Comparison of ENCODE assay signal across 17 cellular contexts in genomic region chr12:132536102-132536876, GRCh38. TPM values are rescaled to one million over a fixed set of nuclear protein-coding genes. Genes with fewer than 3 reads are reported as not detected.
DNase-seq lines count a peak whose midpoint lies in the region; ATAC-seq, FAIRE-seq and TF ChIP-seq lines count a peak whose summit lies in the region.
"Had no signal": no experiment of that assay in that cellular context is flagged by ENCODE, and none has a peak within 500 bp of the region (broad histone marks: within the 10 kb centered on the region; RNA-seq: fewer than 3 reads in every experiment).

No MANE protein-coding gene starts in this region.

- H4K8ac ChIP-seq in trophoblast cell (ENCODE audit: low read depth, low read length), result no peak overlapping the region

- H3K27me3 Mint-ChIP-seq in astrocyte (ENCODE audit: low read depth, unreplicated experiment), result no peaks in the 10 kb centered on the region
- peaks cover 5 to 19% (median 6%) of the 10 kb centered on the region in 3 donors for H3K27me3 Mint-ChIP-seq in immature natural killer cell (ENCODE audit: low read depth in 3 of 3)
- H3K27me3 Mint-ChIP-seq in T-cell, result no peaks in the 10 kb centered on the region

- no peak overlapping the region for H2BK5ac ChIP-seq in trophoblast cell (ENCODE audit: low read depth, low read length, poor library complexity)

- H3K27me3 ChIP-seq in astrocyte (ENCODE audit: insufficient read depth, low read length), result no peaks in the 10 kb centered on the region
- H3K27me3 ChIP-seq in trophoblast cell (ENCODE audit: insufficient read depth, low read length), result no peaks in the 10 kb centered on the region
- H3K27me3 ChIP-seq: MG63 had no signal

- peak overlapping the region; percentile 62 for H3K23ac ChIP-seq in trophoblast cell (ENCODE audit: low read length)

- peak; percentile 59 for FAIRE-seq in astrocyte (lab: Jason Lieb, UNC)
- FAIRE-seq: GM19239 had no signal

- H3K36me3 ChIP-seq in HEK293 (ENCODE audit: control insufficient read depth in 2 of 2, insufficient read depth in 1 of 2, low read length in 2 of 2), result peaks cover 0 to 4% of the 10 kb centered on the region in 2 experiments; a peak in 1 of 3 replicates
- no peaks in the 10 kb centered on the region for H3K36me3 ChIP-seq in astrocyte (ENCODE audit: insufficient read depth, low read length)
- H3K36me3 ChIP-seq in trophoblast cell (ENCODE audit: control insufficient read depth in 1 of 2, insufficient read depth in 2 of 2, low read length in 2 of 2), result peaks cover 0 to 4% of the 10 kb centered on the region in 2 experiments
- H3K36me3 ChIP-seq: HAP-1, MG63 had no signal

- no peak overlapping the region for H3K4me3 Mint-ChIP-seq in astrocyte (ENCODE audit: unreplicated experiment)
- H3K4me3 Mint-ChIP-seq in immature natural killer cell, result peak overlapping the region in 4 of 5 donors; percentile 29 to 54 (median 53)
- H3K4me3 Mint-ChIP-seq in T-cell, result no peak overlapping the region

- CTCF ChIA-PET in HEK293 (lab: Yijun Ruan, JAX) (no interaction called here), T-cell (lab: Charles Lee) (no interaction called here)

- H3K79me1 ChIP-seq in trophoblast cell (ENCODE audit: low read length), result no peaks in the 10 kb centered on the region

- no peak overlapping the region for H4K12ac ChIP-seq in trophoblast cell (ENCODE audit: low read depth, low read length)

- H3K4me3 ChIP-seq in HEK293 (ENCODE audit: low read depth, low read length) (no peak overlapping the region), astrocyte (ENCODE audit: insufficient read depth, low read depth, low read length) (no peak overlapping the region), trophoblast cell (ENCODE audit: low read depth, low read length) (peak overlapping the region; percentile 61)
- H3K4me3 ChIP-seq: HAP-1, MG63 had no signal

- H2AK5ac ChIP-seq in trophoblast cell (ENCODE audit: low read length), result no peak overlapping the region

- no peak overlapping the region for H3K27ac Mint-ChIP-seq in astrocyte (ENCODE audit: unreplicated experiment)
- peak overlapping the region; percentile 75 to 86 (median 82) for H3K27ac Mint-ChIP-seq in immature natural killer cell
- peak overlapping the region in 1 of 2 donors; percentile 12 for H3K27ac Mint-ChIP-seq in T-cell

- TF ChIP-seq CTCF in HEK293 (tag by site-specific recombination; IDR thresholded peaks at IDR 0.05) (no peak), astrocyte (IDR thresholded peaks at IDR 0.05; ENCODE audit: insufficient read depth, low read depth, low read length) (no peak)

- intact Hi-C loops in posterior cingulate gyrus (cut with DNase I), result no loop called here

- no peak overlapping the region for H3K4me2 ChIP-seq in astrocyte (ENCODE audit: low read length)
- H3K4me2 ChIP-seq in trophoblast cell (ENCODE audit: low read length), result no peak overlapping the region

- H3K9me3 ChIP-seq in HEK293 (ENCODE audit: control insufficient read depth, insufficient read depth, low read depth, low read length) (no peaks in the 10 kb centered on the region; the same call in 1 of the 2 replicates), astrocyte (ENCODE audit: insufficient read depth, low read depth, low read length) (no peaks in the 10 kb centered on the region), trophoblast cell (ENCODE audit: insufficient read depth, low read depth, low read length) (peaks cover 45% of the 10 kb centered on the region)
- H3K9me3 ChIP-seq: MG63 had no signal

- H3K18ac ChIP-seq in trophoblast cell (ENCODE audit: low read length), result no peak overlapping the region

- no peak overlapping the region for H3K4ac ChIP-seq in trophoblast cell (ENCODE audit: low read depth, low read length)

- H3K9me3 Mint-ChIP-seq in astrocyte (ENCODE audit: unreplicated experiment) (peaks cover 8% of the 10 kb centered on the region), immature natural killer cell (peaks cover 0 to 2% (median 0%) of the 10 kb centered on the region in 6 donors), T-cell (peaks cover 0 to 9% (median 4%) of the 10 kb centered on the region in 3 donors)

- ATAC-seq in T-cell (replicated peaks in 1 of 4), result no peak

- H3K79me2 ChIP-seq in astrocyte (ENCODE audit: insufficient read depth, low read length) (no peaks in the 10 kb centered on the region), trophoblast cell (ENCODE audit: control insufficient read depth, insufficient read depth, low read length, poor library complexity) (no peaks in the 10 kb centered on the region)

- H3K4me1 ChIP-seq in HEK293 (ENCODE audit: control insufficient read depth, insufficient read depth, low read length), result no peaks in the 10 kb centered on the region
- H3K4me1 ChIP-seq in astrocyte (ENCODE audit: insufficient read depth, low read length), result no peaks in the 10 kb centered on the region
- H3K4me1 ChIP-seq in trophoblast cell (ENCODE audit: control insufficient read depth in 1 of 2, insufficient read depth in 2 of 2, low read length in 2 of 2), result no peaks in the 10 kb centered on the region
- H3K4me1 ChIP-seq: HAP-1 had no signal

- H3K9ac ChIP-seq in astrocyte (ENCODE audit: low read length), result no peak overlapping the region
- H3K9ac ChIP-seq in trophoblast cell (ENCODE audit: low read length), result no peak overlapping the region

- H3K36me3 Mint-ChIP-seq in astrocyte (ENCODE audit: low read depth, unreplicated experiment) (peaks cover 23% of the 10 kb centered on the region), immature natural killer cell (peaks cover 0 to 5% (median 0%) of the 10 kb centered on the region in 3 donors), T-cell (peaks cover 4% of the 10 kb centered on the region)

- POLR2A ChIA-PET in HEK293 (lab: Yijun Ruan, JAX) (no interaction called here), T-cell (lab: Charles Lee) (no interaction called here)

- H2AFZ ChIP-seq in astrocyte (ENCODE audit: low read depth, low read length) (no peak overlapping the region), trophoblast cell (ENCODE audit: insufficient read depth, low read length, poor library complexity) (no peak overlapping the region)

- WGBS in trophoblast cell (ENCODE audit: extremely low coverage, insufficient coverage, insufficient read length), result no CpG with 5 or more reads among the region's 16 CpGs

- peaks cover 54% of the 10 kb centered on the region for H4K20me1 ChIP-seq in astrocyte (ENCODE audit: insufficient read depth, low read length)

- no peak overlapping the region for H2BK12ac ChIP-seq in trophoblast cell (ENCODE audit: low read length)

- DNase-seq in astrocyte (ENCODE audit: low read depth), result no peak
- DNase-seq in immature natural killer cell, result no peak
- DNase-seq in trophoblast cell, result no peak
- no peak for DNase-seq in cerebellum (ENCODE audit: low spot score)
- no peak for DNase-seq in T-cell
- DNase-seq in A172 (ENCODE audit: low spot score), result no peak
- no peak for DNase-seq in posterior cingulate gyrus
- DNase-seq: EL, Karpas-422, MG63, NCI-H1092, NCI-H187, NCI-H69, SHP77 had no signal

- H4K91ac ChIP-seq in trophoblast cell (ENCODE audit: low read depth, low read length), result no peak overlapping the region

- H3K4me1 Mint-ChIP-seq in astrocyte (ENCODE audit: low read depth, unreplicated experiment) (no peaks in the 10 kb centered on the region), immature natural killer cell (peaks cover 31 to 34% of the 10 kb centered on the region in 2 donors), T-cell (peaks cover 2 to 14% (median 5%) of the 10 kb centered on the region in 3 donors)

- H3K27ac ChIP-seq in HEK293 (ENCODE audit: extremely low read depth, low read depth, low read length) (no peak overlapping the region), astrocyte (ENCODE audit: low read depth, low read length) (no peak overlapping the region), trophoblast cell (ENCODE audit: low read depth, low read length) (no peak overlapping the region)

- no peak overlapping the region for H2BK120ac ChIP-seq in trophoblast cell (ENCODE audit: insufficient read depth, low read length, poor library complexity)

- no peak overlapping the region for H3K14ac ChIP-seq in trophoblast cell (ENCODE audit: low read length)

TF ChIP-seq in HEK293, 187 proteins besides CTCF, POLR2A, EP300 and RAD21:
- TF ChIP-seq ZNF157 (tag by site-specific recombination; IDR thresholded peaks at IDR 0.05) (peak; percentile 60; the same call in 1 of the 2 replicates), ZNF521 (tag by site-specific recombination; IDR thresholded peaks at IDR 0.05) (no peak), ZBTB26 (tag by site-specific recombination; optimal IDR thresholded peaks at IDR 0.05) (peak; percentile 12), ZNF623 (tag by site-specific recombination; IDR thresholded peaks at IDR 0.05) (no peak)

RNA-seq across cellular contexts. Expression of gene FBRSL1, which starts 46.3 kb away (rescaled TPM):
- 36.6 and 43.8 TPM in 2 replicates for total RNA-seq in astrocyte
- polyA plus RNA-seq in immature natural killer cell, result under 1 TPM in 2 of 3 donors, not detected in 1; 0.54 to 0.63 TPM
- polyA plus RNA-seq in trophoblast cell (2013), result 64.1 and 68.4 TPM in 2 replicates
- total RNA-seq in cerebellum, result 10.5 TPM
- 100 to 1,000 TPM in 2 of 5 donors, 10 to 100 TPM in 3; 82.1 to 114 (median 99.3) TPM for total RNA-seq in T-cell
- 12.6 and 22.5 TPM in 2 replicates for total RNA-seq in A172 (2014; rRNA removed; shearing (Covaris generic))

Comparison
In these comparisons a context has a peak if more than half of its experiments do, and no peak if none do; other contexts are left out.
1. H3K4me3 Mint-ChIP-seq: peak in immature natural killer cell (4 of 5); none in astrocyte (single experiment) and T-cell (0 of 3).